10 cellular contexts compared by ENCODE assay signal in the genomic region with DNA sequence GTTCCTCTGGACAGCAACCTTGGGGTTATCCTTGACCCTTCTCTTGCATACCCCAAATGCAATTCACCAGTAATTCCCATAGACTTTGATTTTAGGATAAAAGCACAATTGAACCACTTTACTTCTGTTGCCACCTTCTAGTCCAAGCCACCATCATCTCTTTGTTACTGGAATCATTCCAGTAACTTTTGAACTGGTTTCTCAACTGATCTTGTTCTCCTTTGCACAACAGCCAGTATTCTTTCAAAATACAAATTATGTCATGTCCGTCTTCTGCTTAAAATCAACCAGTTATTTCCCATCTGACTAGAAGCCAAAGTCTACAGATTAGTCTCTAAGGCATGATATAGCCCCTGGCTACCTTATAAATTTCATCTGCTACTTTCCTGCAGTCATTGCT.
"Had no signal": no experiment of that assay in that cellular context is flagged by ENCODE, and none has a peak within 500 bp of the region (broad histone marks: within the 10 kb centered on the region; RNA-seq: fewer than 3 reads in every experiment).

No MANE protein-coding gene starts in this region.

- H3K4me1 ChIP-seq: HAP-1 had no signal

- H2AFZ ChIP-seq: GM23248, GM23338 had no signal

- H3K9me3 ChIP-seq: HAP-1 had no signal

- H3K4me3 ChIP-seq: GM23248, GM23338, HAP-1 had no signal

- H3K4me1 Mint-ChIP-seq: GM23338, H9 had no signal

- H3K27ac Mint-ChIP-seq: GM23338, H9, HFFc6 had no signal

- ATAC-seq: GM23338, HCT116 had no signal

- H3K4me3 Mint-ChIP-seq: GM23338, H9, HFFc6 had no signal

- DNase-seq: GM23248, GOT3, H7, H9, HCEC 1CT, HFFc6 had no signal

- H3K9ac ChIP-seq: GM23248 had no signal

- H3K4me2 ChIP-seq: GM23338 had no signal

- H3K27ac ChIP-seq: GM23248 had no signal

- FAIRE-seq: H1 had no signal
